Comparison of ENCODE assay signal across 29 cellular contexts in the genomic region with DNA sequence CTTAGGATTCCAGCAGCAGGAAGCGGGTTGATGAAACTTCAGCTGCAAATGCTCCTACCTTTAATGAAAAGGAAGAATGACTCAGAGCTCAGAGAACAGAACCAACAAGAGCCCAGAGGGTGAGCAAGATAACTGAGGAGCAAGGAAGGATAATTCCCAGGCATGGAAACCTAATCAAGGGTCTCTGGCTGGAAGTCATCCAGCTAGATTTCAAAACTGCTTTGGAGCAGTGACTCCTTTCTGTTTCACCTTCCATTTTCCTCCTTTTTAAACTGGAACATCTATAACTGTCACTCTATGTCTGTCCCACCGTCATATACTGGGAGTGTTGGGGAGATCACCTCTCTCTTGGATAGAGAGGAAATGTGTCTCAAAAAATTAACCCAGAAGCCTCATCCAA.
"Had no signal": no experiment of that assay in that cellular context is flagged by ENCODE, and none has a peak within 500 bp of the region (broad histone marks: within the 10 kb centered on the region; RNA-seq: fewer than 3 reads in every experiment).

No MANE protein-coding gene starts in this region.

- FAIRE-seq: urothelium cell line had no signal

- DNase-seq: stimulated activated CD4-positive, alpha-beta T cell treated with anti-CD3 and anti-CD28 coated beads, Interleukin-2, amount 100 ng/mL, for 48 hours; stimulated activated CD4-positive, alpha-beta T cell treated with anti-CD3 and anti-CD28 coated beads, Interleukin-4, amount 100 ng/mL, for 1 hour; stimulated activated CD4-positive, alpha-beta T cell treated with anti-CD3 and anti-CD28 coated beads, Interleukin-4, amount 100 ng/mL, for 24 hours; stimulated activated CD4-positive, alpha-beta T cell treated with anti-CD3 and anti-CD28 coated beads, Interleukin-4, amount 100 ng/mL, for 4 hours; stimulated activated CD8-positive, alpha-beta memory T cell treated with anti-CD3 and anti-CD28 coated beads, Interleukin-4, amount 100 ng/mL, for 48 hours; stimulated activated naive B cell treated with anti-CD40 and anti-IgM and Interleukin-4, amounts not matched to agents 10 μg/mL and 1 μg/mL and 100 μg/mL, for 72 hours; stimulated activated naive CD4-positive, alpha-beta T cell; stimulated activated naive CD4-positive, alpha-beta T cell treated with Interleukin-2 at 50 U/mL for 16 hours; stimulated activated naive CD8-positive, alpha-beta T cell treated with anti-CD3 and anti-CD28 coated beads, Interleukin-15, amount 100 ng/mL, for 72 hours; stimulated activated naive CD8-positive, alpha-beta T cell treated with anti-CD3 and anti-CD28 coated beads, Interleukin-15, Interleukin-2, amounts not matched to agents 100 U/mL and 50 U/mL, for 24 hours; stomach; substantia nigra; testis; thyroid gland; tibial artery; transverse colon; trophoblast cell; upper lobe of left lung; upper lobe of right lung; uterus had no signal

- H3K9me3 Mint-ChIP-seq: stimulated activated effector memory CD8-positive, alpha-beta T cell treated with anti-CD3 and anti-CD28 coated beads, Interleukin-12 subunit alpha, Interleukin-12 subunit beta, amount 100 ng/mL, for 72 hours had no signal

- H3K4me1 ChIP-seq: stomach, suprapubic skin, testis, thyroid gland, tibial artery, tibial nerve, transverse colon, upper lobe of left lung, upper lobe of right lung, uterus, vagina had no signal

- ATAC-seq: stimulated activated effector memory CD8-positive, alpha-beta T cell treated with anti-CD3 and anti-CD28 coated beads, Interleukin-12 subunit alpha, Interleukin-12 subunit beta, amount 100 ng/mL, for 72 hours; stimulated activated memory B cell treated with anti-CD40 and anti-IgM and Interleukin-4, amounts not matched to agents 10 μg/mL and 1 μg/mL and 100 μg/mL, for 72 hours; stimulated activated naive B cell treated with anti-CD40 and anti-IgM and Interleukin-4, amounts not matched to agents 10 μg/mL and 1 μg/mL and 100 μg/mL, for 72 hours; stimulated activated naive CD8-positive, alpha-beta T cell treated with anti-CD3 and anti-CD28 coated beads, Interleukin-15, amount 100 ng/mL, for 72 hours; stimulated activated naive CD8-positive, alpha-beta T cell treated with anti-CD3 and anti-CD28 coated beads, Interleukin-15, Interleukin-2, amounts not matched to agents 100 U/mL and 50 U/mL, for 24 hours; upper lobe of right lung had no signal

- H3K4me3 Mint-ChIP-seq: stimulated activated effector memory CD8-positive, alpha-beta T cell treated with anti-CD3 and anti-CD28 coated beads, Interleukin-12 subunit alpha, Interleukin-12 subunit beta, amount 100 ng/mL, for 72 hours; stimulated activated memory B cell treated with anti-CD40 and anti-IgM and Interleukin-4, amounts not matched to agents 10 μg/mL and 1 μg/mL and 100 μg/mL, for 72 hours; stimulated activated naive B cell treated with anti-CD40 and anti-IgM and Interleukin-4, amounts not matched to agents 10 μg/mL and 1 μg/mL and 100 μg/mL, for 72 hours; stimulated activated naive CD8-positive, alpha-beta T cell treated with anti-CD3 and anti-CD28 coated beads, Interleukin-15, amount 100 ng/mL, for 72 hours; stimulated activated naive CD8-positive, alpha-beta T cell treated with anti-CD3 and anti-CD28 coated beads, Interleukin-15, Interleukin-2, amounts not matched to agents 100 ng/mL and 50 ng/mL, for 24 hours; type B pancreatic cell had no signal

- H3K4me1 Mint-ChIP-seq: stimulated activated effector memory CD8-positive, alpha-beta T cell treated with anti-CD3 and anti-CD28 coated beads, Interleukin-12 subunit alpha, Interleukin-12 subunit beta, amount 100 ng/mL, for 72 hours; stimulated activated memory B cell treated with anti-CD40 and anti-IgM and Interleukin-4, amounts not matched to agents 10 μg/mL and 1 μg/mL and 100 μg/mL, for 72 hours; stimulated activated naive B cell treated with anti-CD40 and anti-IgM and Interleukin-4, amounts not matched to agents 10 μg/mL and 1 μg/mL and 100 μg/mL, for 72 hours; stimulated activated naive CD8-positive, alpha-beta T cell treated with anti-CD3 and anti-CD28 coated beads, Interleukin-15, amount 100 ng/mL, for 72 hours had no signal

- H3K4me3 ChIP-seq: stomach, suprapubic skin, testis, thoracic aorta, thyroid gland, tibial artery, tibial nerve, transverse colon, upper lobe of left lung, upper lobe of right lung, uterus, vagina had no signal

- H3K9me3 ChIP-seq: suprapubic skin, testis, thyroid gland, upper lobe of right lung, uterus, vagina had no signal

- H3K36me3 ChIP-seq: stomach, suprapubic skin, thoracic aorta, thyroid gland, tibial artery, transverse colon, upper lobe of left lung, upper lobe of right lung, uterus, vagina had no signal

- H3K36me3 Mint-ChIP-seq: stimulated activated effector memory CD8-positive, alpha-beta T cell treated with anti-CD3 and anti-CD28 coated beads, Interleukin-12 subunit alpha, Interleukin-12 subunit beta, amount 100 ng/mL, for 72 hours had no signal

- H3K27ac Mint-ChIP-seq: stimulated activated effector memory CD8-positive, alpha-beta T cell treated with anti-CD3 and anti-CD28 coated beads, Interleukin-12 subunit alpha, Interleukin-12 subunit beta, amount 100 ng/mL, for 72 hours; stimulated activated memory B cell treated with anti-CD40 and anti-IgM and Interleukin-4, amounts not matched to agents 10 μg/mL and 1 μg/mL and 100 μg/mL, for 72 hours; stimulated activated naive B cell treated with anti-CD40 and anti-IgM and Interleukin-4, amounts not matched to agents 10 μg/mL and 1 μg/mL and 100 μg/mL, for 72 hours; stimulated activated naive CD8-positive, alpha-beta T cell treated with anti-CD3 and anti-CD28 coated beads, Interleukin-15, amount 100 ng/mL, for 72 hours; stimulated activated naive CD8-positive, alpha-beta T cell treated with anti-CD3 and anti-CD28 coated beads, Interleukin-15, Interleukin-2, amounts not matched to agents 100 ng/mL and 50 ng/mL, for 24 hours; type B pancreatic cell had no signal

- H3K27me3 ChIP-seq: stomach, suprapubic skin, testis, thyroid gland, tibial artery, tibial nerve, transverse colon, upper lobe of left lung, uterus, vagina had no signal

- H3K27ac ChIP-seq: stomach, suprapubic skin, testis, thoracic aorta, thyroid gland, tibial artery, tibial nerve, transverse colon, upper lobe of left lung, upper lobe of right lung, uterus, vagina had no signal
